In the genomic region with DNA sequence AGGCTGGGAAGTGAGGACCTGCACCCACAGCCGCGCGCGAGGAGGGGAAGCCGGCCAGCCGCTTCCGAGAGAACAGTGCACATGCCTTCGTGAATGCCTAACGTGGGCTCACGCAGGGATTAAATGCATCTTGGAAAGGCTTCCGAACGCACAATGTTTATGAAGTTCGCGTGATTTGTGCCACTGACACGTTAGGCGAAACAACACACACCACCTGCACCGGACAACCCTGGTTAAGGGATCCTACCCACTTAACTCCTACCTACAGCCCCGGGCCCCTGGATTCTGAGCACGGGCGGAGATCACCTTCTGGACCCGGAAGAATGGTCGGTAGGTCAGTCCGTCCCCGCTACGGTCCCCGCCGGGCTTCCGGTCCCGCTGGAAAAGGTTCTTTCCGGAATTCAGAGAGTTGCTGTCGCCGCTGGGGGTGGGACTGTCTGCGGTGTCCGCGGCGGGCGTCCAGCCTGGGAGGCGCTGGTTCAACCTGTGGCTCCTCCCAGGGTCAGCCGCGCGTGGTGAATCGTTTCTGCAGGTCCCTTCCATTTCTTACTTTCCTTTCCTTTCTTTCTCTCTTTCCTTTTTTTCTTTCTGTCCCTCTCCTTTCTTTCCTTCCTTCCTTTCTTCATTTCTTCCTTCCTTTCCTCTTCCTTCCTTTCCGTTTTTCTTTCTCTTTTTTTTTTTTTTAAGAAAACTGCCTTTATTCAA, we compare ENCODE assay signal across 8 cellular contexts. TPM values are rescaled to one million over a fixed set of nuclear protein-coding genes. Genes with fewer than 3 reads are reported as not detected.
A peak's percentile ranks its signal among the peaks of the same experiment; 100 is the strongest.
DNase-seq lines count a peak whose midpoint lies in the region; ATAC-seq and TF ChIP-seq lines count a peak whose summit lies in the region.

A gene with protein sequence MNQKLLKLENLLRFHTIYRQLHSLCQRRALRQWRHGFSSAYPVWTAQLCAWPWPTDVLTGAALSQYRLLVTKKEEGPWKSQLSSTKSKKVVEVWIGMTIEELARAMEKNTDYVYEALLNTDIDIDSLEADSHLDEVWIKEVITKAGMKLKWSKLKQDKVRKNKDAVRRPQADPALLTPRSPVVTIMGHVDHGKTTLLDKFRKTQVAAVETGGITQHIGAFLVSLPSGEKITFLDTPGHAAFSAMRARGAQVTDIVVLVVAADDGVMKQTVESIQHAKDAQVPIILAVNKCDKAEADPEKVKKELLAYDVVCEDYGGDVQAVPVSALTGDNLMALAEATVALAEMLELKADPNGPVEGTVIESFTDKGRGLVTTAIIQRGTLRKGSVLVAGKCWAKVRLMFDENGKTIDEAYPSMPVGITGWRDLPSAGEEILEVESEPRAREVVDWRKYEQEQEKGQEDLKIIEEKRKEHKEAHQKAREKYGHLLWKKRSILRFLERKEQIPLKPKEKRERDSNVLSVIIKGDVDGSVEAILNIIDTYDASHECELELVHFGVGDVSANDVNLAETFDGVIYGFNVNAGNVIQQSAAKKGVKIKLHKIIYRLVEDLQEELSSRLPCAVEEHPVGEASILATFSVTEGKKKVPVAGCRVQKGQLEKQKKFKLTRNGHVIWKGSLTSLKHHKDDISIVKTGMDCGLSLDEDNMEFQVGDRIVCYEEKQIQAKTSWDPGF (minus strand): TSS at position 325 of the 705 bp plus-strand sequence. CDS start 5,373 bp downstream, outside the sequence.

- TF ChIP-seq CTCF in GM12873 (IDR thresholded peaks at IDR 0.05; ENCODE audit: insufficient read depth, low read depth, low read length, missing control alignments) (peak; percentile 10), parathyroid adenoma (IDR thresholded peaks at IDR 0.05) (no peak), tibial nerve (IDR thresholded peaks at IDR 0.05) (peak in 2 of 5 experiments; percentile 24 to 35)

- H3K4me3 ChIP-seq in parathyroid adenoma (ENCODE audit: low read depth, low read length) (peak within 1 kb of the TSS; percentile 97), tibial nerve (peak within 1 kb of the TSS; percentile 59 to 69 (median 62))

- H3K36me3 ChIP-seq in parathyroid adenoma (ENCODE audit: control insufficient read depth, insufficient read depth, low read length) (no peaks in the 10 kb centered on the region), tibial nerve (peaks cover 0 to 33% (median 0%) of the 10 kb centered on the region in 3 donors)

- peak within 1 kb of the TSS; percentile 96 for H2AFZ ChIP-seq in parathyroid adenoma

- H3K27me3 ChIP-seq in parathyroid adenoma (ENCODE audit: control insufficient read depth, insufficient read depth, low read length) (no peaks in the 10 kb centered on the region), tibial nerve (no peaks in the 10 kb centered on the region)

- WGBS in tibial nerve, 2 donors: 0 to 1% methylated on average over 37 to 43 of the region's 43 CpGs

- peak; percentile 37 to 41 for TF ChIP-seq POLR2A in tibial nerve (IDR thresholded peaks at IDR 0.05)

- peak within 1 kb of the TSS; percentile 85 for H3K27ac ChIP-seq in parathyroid adenoma
- H3K27ac ChIP-seq in tibial nerve: peak within 1 kb of the TSS; percentile 77 to 89 (median 82)

- peak in 1 of 2 donors; percentile 89 for TF ChIP-seq EP300 in tibial nerve (IDR thresholded peaks at IDR 0.05)

- no peaks in the 10 kb centered on the region for H3K79me2 ChIP-seq in parathyroid adenoma

- intact Hi-C loops in Right ventricle myocardium superior (cut with DNase I): no loop called here

- ATAC-seq in HG02759 (IDR thresholded peaks at IDR 0.05; ENCODE audit: unreplicated experiment): peak; percentile 97
- ATAC-seq in Right ventricle myocardium superior (ENCODE audit: poor library complexity): peak; percentile 100

- DNase-seq in NCI-H1417 (lab: John Stamatoyannopoulos, UW) (peak; percentile 97 to 98 (median 97)), SW 1271 (lab: John Stamatoyannopoulos, UW) (peak; percentile 94 to 96), Right ventricle myocardium superior (peak; percentile 97), tibial nerve (ENCODE audit: low spot score in 2 of 2) (peak; percentile 89 to 91)
- peak; percentile 81 for DNase-seq in activated naive CD8-positive, alpha-beta T cell treated with anti-CD3 and anti-CD28 coated beads, Interleukin-2, amount 50 U/mL, for 16 hours (ENCODE audit: low read depth, low spot score)

- H3K4me2 ChIP-seq in parathyroid adenoma (ENCODE audit: low read length): peak within 1 kb of the TSS; percentile 80

- H3K9ac ChIP-seq in parathyroid adenoma: peak within 1 kb of the TSS; percentile 64

- H3K9me3 ChIP-seq in parathyroid adenoma (ENCODE audit: control insufficient read depth, low read length) (no peaks in the 10 kb centered on the region), tibial nerve (no peaks in the 10 kb centered on the region)

- peaks cover 3% of the 10 kb centered on the region for H3K4me1 ChIP-seq in parathyroid adenoma
- peaks cover 0 to 15% (median 12%) of the 10 kb centered on the region in 4 donors for H3K4me1 ChIP-seq in tibial nerve

RNA-seq across cellular contexts. Expression of the gene that starts here (rescaled TPM):
- total RNA-seq in Right ventricle myocardium superior (50.5 TPM), tibial nerve (10 to 100 TPM; 11.8 to 31.9 (median 18.0) TPM)

Comparison
In these comparisons a context has a peak if more than half of its experiments do, and no peak if none do; other contexts are left out.
1. Peak in every context shown above with its lines: DNase-seq, ATAC-seq, H3K4me3 ChIP-seq and H3K27ac ChIP-seq.